In genomic region chr2:96604104-96604503, GRCh38 we compare ENCODE assay signal across 15 cellular contexts. TPM values are rescaled to one million over a fixed set of nuclear protein-coding genes. Genes with fewer than 3 reads are reported as not detected.
DNase-seq lines count a peak whose midpoint lies in the region; ATAC-seq and TF ChIP-seq lines count a peak whose summit lies in the region.
"Had no signal": no experiment of that assay in that cellular context is flagged by ENCODE, and none has a peak within 500 bp of the region (broad histone marks: within the 10 kb centered on the region; RNA-seq: fewer than 3 reads in every experiment).

No MANE protein-coding gene starts in this region.

- no peaks in the 10 kb centered on the region for H3K9me3 Mint-ChIP-seq in activated T-cell treated with anti-CD3 and anti-CD28 coated beads, Interleukin-2, amount 50 U/mL, for 72 hours
- no peaks in the 10 kb centered on the region for H3K9me3 Mint-ChIP-seq in activated T-cell treated with anti-CD3 and anti-CD28 coated beads, Interleukin-2, amount 50 U/mL, for 24 hours
- no peaks in the 10 kb centered on the region for H3K9me3 Mint-ChIP-seq in stimulated activated naive B cell treated with anti-CD40 and anti-IgM and Interleukin-4, amounts not matched to agents 10 μg/mL and 1 μg/mL and 100 μg/mL, for 72 hours
- H3K9me3 Mint-ChIP-seq in CD8-positive, alpha-beta memory T cell: no peaks in the 10 kb centered on the region
- H3K9me3 Mint-ChIP-seq: naive thymus-derived CD8-positive, alpha-beta T cell had no signal

- no peak for ATAC-seq in activated T-cell treated with anti-CD3 and anti-CD28 coated beads, Interleukin-2, amount 50 U/mL, for 72 hours (replicated peaks in 1 of 2)
- ATAC-seq in stimulated activated naive B cell treated with anti-CD40 and anti-IgM and Interleukin-4, amounts not matched to agents 10 μg/mL and 1 μg/mL and 100 μg/mL, for 72 hours (replicated peaks): peak; percentile 29 to 31
- ATAC-seq in esophagus mucosa (no peak), GM19463 (IDR thresholded peaks at IDR 0.05; ENCODE audit: unreplicated experiment) (no peak)
- ATAC-seq: naive thymus-derived CD8-positive, alpha-beta T cell had no signal

- H3K4me3 ChIP-seq in fibroblast of mammary gland (ENCODE audit: control insufficient read depth, low read depth, low read length): no peak overlapping the region
- no peak overlapping the region for H3K4me3 ChIP-seq in CD8-positive, alpha-beta memory T cell (ENCODE audit: low read length)
- H3K4me3 ChIP-seq: tibial nerve had no signal

- peaks cover 21 to 35% of the 10 kb centered on the region in 2 donors for H3K36me3 Mint-ChIP-seq in activated T-cell treated with anti-CD3 and anti-CD28 coated beads, Interleukin-2, amount 50 U/mL, for 72 hours (ENCODE audit: insufficient read depth in 2 of 2)
- H3K36me3 Mint-ChIP-seq in activated T-cell treated with anti-CD3 and anti-CD28 coated beads, Interleukin-2, amount 50 U/mL, for 24 hours (ENCODE audit: low read depth): peaks cover 97% of the 10 kb centered on the region
- H3K36me3 Mint-ChIP-seq in stimulated activated naive B cell treated with anti-CD40 and anti-IgM and Interleukin-4, amounts not matched to agents 10 μg/mL and 1 μg/mL and 100 μg/mL, for 72 hours: peaks cover 59 to 73% of the 10 kb centered on the region in 2 donors
- H3K36me3 Mint-ChIP-seq in CD8-positive, alpha-beta memory T cell: peaks cover 0 to 96% (median 50%) of the 10 kb centered on the region in 3 donors

- peaks cover 86% of the 10 kb centered on the region for H3K36me3 ChIP-seq in CD8-positive, alpha-beta memory T cell (ENCODE audit: insufficient read depth, low read length)

- H3K4me1 Mint-ChIP-seq in activated T-cell treated with anti-CD3 and anti-CD28 coated beads, Interleukin-2, amount 50 U/mL, for 72 hours (ENCODE audit: low read depth): peaks cover 19% of the 10 kb centered on the region
- peaks cover 16% of the 10 kb centered on the region for H3K4me1 Mint-ChIP-seq in activated T-cell treated with anti-CD3 and anti-CD28 coated beads, Interleukin-2, amount 50 U/mL, for 24 hours (ENCODE audit: low read depth)
- H3K4me1 Mint-ChIP-seq in stimulated activated naive B cell treated with anti-CD40 and anti-IgM and Interleukin-4, amounts not matched to agents 10 μg/mL and 1 μg/mL and 100 μg/mL, for 72 hours: peaks cover 6 to 19% of the 10 kb centered on the region in 2 donors
- peaks cover 0 to 14% (median 5%) of the 10 kb centered on the region in 3 donors for H3K4me1 Mint-ChIP-seq in CD8-positive, alpha-beta memory T cell

- H3K4me3 Mint-ChIP-seq in activated T-cell treated with anti-CD3 and anti-CD28 coated beads, Interleukin-2, amount 50 U/mL, for 72 hours: no peak overlapping the region
- H3K4me3 Mint-ChIP-seq in activated T-cell treated with anti-CD3 and anti-CD28 coated beads, Interleukin-2, amount 50 U/mL, for 24 hours: no peak overlapping the region
- no peak overlapping the region for H3K4me3 Mint-ChIP-seq in stimulated activated naive B cell treated with anti-CD40 and anti-IgM and Interleukin-4, amounts not matched to agents 10 μg/mL and 1 μg/mL and 100 μg/mL, for 72 hours
- no peak overlapping the region for H3K4me3 Mint-ChIP-seq in CD8-positive, alpha-beta memory T cell
- H3K4me3 Mint-ChIP-seq: naive thymus-derived CD8-positive, alpha-beta T cell had no signal

- H3K27me3 Mint-ChIP-seq in activated T-cell treated with anti-CD3 and anti-CD28 coated beads, Interleukin-2, amount 50 U/mL, for 72 hours (ENCODE audit: low read depth): no peaks in the 10 kb centered on the region
- no peaks in the 10 kb centered on the region for H3K27me3 Mint-ChIP-seq in activated T-cell treated with anti-CD3 and anti-CD28 coated beads, Interleukin-2, amount 50 U/mL, for 24 hours
- no peaks in the 10 kb centered on the region for H3K27me3 Mint-ChIP-seq in stimulated activated naive B cell treated with anti-CD40 and anti-IgM and Interleukin-4, amounts not matched to agents 10 μg/mL and 1 μg/mL and 100 μg/mL, for 72 hours
- H3K27me3 Mint-ChIP-seq in CD8-positive, alpha-beta memory T cell: no peaks in the 10 kb centered on the region
- H3K27me3 Mint-ChIP-seq: naive thymus-derived CD8-positive, alpha-beta T cell had no signal

- H3K9me3 ChIP-seq in CD8-positive, alpha-beta memory T cell (ENCODE audit: low read length): no peaks in the 10 kb centered on the region
- H3K9me3 ChIP-seq: tibial nerve had no signal

- POLR2A ChIA-PET in CD8-positive, alpha-beta memory T cell (lab: Charles Lee): no interaction called here

- DNase-seq in activated T-cell treated with anti-CD3 and anti-CD28 coated beads, Interleukin-2, amount 50 U/mL, for 72 hours: no peak
- DNase-seq in activated T-cell treated with anti-CD3 and anti-CD28 coated beads, Interleukin-2, amount 50 U/mL, for 24 hours: no peak
- DNase-seq in SK-MEL-5 (ENCODE audit: low read depth, low spot score) (peak; percentile 52), fibroblast of mammary gland (ENCODE audit: low read depth) (no peak)
- DNase-seq in stimulated activated naive B cell treated with anti-CD40 and anti-IgM and Interleukin-4, amounts not matched to agents 10 μg/mL and 1 μg/mL and 100 μg/mL, for 72 hours: no peak
- DNase-seq in CD8-positive, alpha-beta memory T cell: no peak
- DNase-seq: activated effector memory CD4-positive, alpha-beta T cell treated with Interleukin-2 at 50 U/mL for 16 hours; foreskin fibroblast; kidney; naive thymus-derived CD8-positive, alpha-beta T cell; NCI-H2029; T-helper 1 cell had no signal

- no peak overlapping the region for H3K27ac ChIP-seq in CD8-positive, alpha-beta memory T cell (ENCODE audit: low read depth, low read length)
- H3K27ac ChIP-seq: tibial nerve had no signal

- no peaks in the 10 kb centered on the region for H3K27me3 ChIP-seq in CD8-positive, alpha-beta memory T cell (ENCODE audit: insufficient read depth, low read length, poor library complexity, severe bottlenecking)
- H3K27me3 ChIP-seq: tibial nerve had no signal

- no peaks in the 10 kb centered on the region for H3K4me1 ChIP-seq in CD8-positive, alpha-beta memory T cell (ENCODE audit: insufficient read depth, low read length)

- CTCF ChIA-PET in CD8-positive, alpha-beta memory T cell (lab: Charles Lee): interaction anchor here (1.1 to 1.5 kb wide), 2 partner anchors 199 to 254 kb away, joined by 3 to 4 read pairs; partner anchors contain the start of gene ANKRD39

- TF ChIP-seq CTCF in fibroblast of mammary gland (conservative IDR thresholded peaks at IDR 0.05; ENCODE audit: control insufficient read depth, insufficient read depth, low read depth, low read length): peak; percentile 17

- in situ Hi-C loops in SK-MEL-5 (cut with HindIII; ENCODE audit: low pct_unique_long_range_greater_than_20kb, low sequenced_read_pairs): no loop called here

- H3K27ac Mint-ChIP-seq in activated T-cell treated with anti-CD3 and anti-CD28 coated beads, Interleukin-2, amount 50 U/mL, for 72 hours: peak overlapping the region; percentile 52
- H3K27ac Mint-ChIP-seq in activated T-cell treated with anti-CD3 and anti-CD28 coated beads, Interleukin-2, amount 50 U/mL, for 24 hours: no peak overlapping the region
- H3K27ac Mint-ChIP-seq in stimulated activated naive B cell treated with anti-CD40 and anti-IgM and Interleukin-4, amounts not matched to agents 10 μg/mL and 1 μg/mL and 100 μg/mL, for 72 hours: no peak overlapping the region
- no peak overlapping the region for H3K27ac Mint-ChIP-seq in CD8-positive, alpha-beta memory T cell

RNA-seq across cellular contexts. Expression of gene KANSL3, which starts 34.0 kb away (rescaled TPM):
- total RNA-seq in activated T-cell treated with anti-CD3 and anti-CD28 coated beads, Interleukin-2, amount 50 U/mL, for 72 hours: 10 to 100 TPM; 59.8 to 66.9 TPM
- 20.5 and 22.3 TPM in 2 replicates for total RNA-seq in SK-MEL-5 (2014; rRNA removed; shearing (Covaris generic))
- 21.3 and 30.0 TPM in 2 replicates for polyA plus RNA-seq in SK-MEL-5 (2015; cell fraction: cytosol; rRNA removed)
- polyA plus RNA-seq in SK-MEL-5 (2015; cell fraction: nucleus; rRNA removed): 63.8 and 66.9 TPM in 2 replicates
- 19.0 TPM for total RNA-seq in esophagus mucosa
- total RNA-seq in CD8-positive, alpha-beta memory T cell: 10 to 100 TPM; 42.2 to 46.6 TPM
- 18.3 TPM for polyA plus RNA-seq in CD8-positive, alpha-beta memory T cell

RNA-seq across cellular contexts. Expression of gene FER1L5, which starts 38.5 kb away (rescaled TPM):
- not detected for total RNA-seq in activated T-cell treated with anti-CD3 and anti-CD28 coated beads, Interleukin-2, amount 50 U/mL, for 72 hours
- not detected in 2 replicates for total RNA-seq in SK-MEL-5 (2014; rRNA removed; shearing (Covaris generic))
- not detected in 2 replicates for polyA plus RNA-seq in SK-MEL-5 (2015; cell fraction: cytosol; rRNA removed)
- polyA plus RNA-seq in SK-MEL-5 (2015; cell fraction: nucleus; rRNA removed): not detected in 2 replicates
- 0.16 TPM for total RNA-seq in esophagus mucosa
- not detected for total RNA-seq in CD8-positive, alpha-beta memory T cell
- not detected for polyA plus RNA-seq in CD8-positive, alpha-beta memory T cell
- total RNA-seq: naive thymus-derived CD8-positive, alpha-beta T cell had no signal

Comparison
In these comparisons a context has a peak if more than half of its experiments do, and no peak if none do; other contexts are left out.
1. ATAC-seq: peak in stimulated activated naive B cell treated with anti-CD40 and anti-IgM and Interleukin-4, amounts not matched to agents 10 μg/mL and 1 μg/mL and 100 μg/mL, for 72 hours (2 of 2); none in activated T-cell treated with anti-CD3 and anti-CD28 coated beads, Interleukin-2, amount 50 U/mL, for 72 hours (0 of 2), esophagus mucosa (single experiment) and GM19463 (single experiment).